Comparison of ENCODE assay signal across 1 cellular context in genomic region chr1:6420594-6421042, GRCh38.
TF ChIP-seq lines count a peak whose summit lies in the region.

No MANE protein-coding gene starts in this region.

TF ChIP-seq in K562, 482 proteins besides CTCF, POLR2A, EP300 and RAD21 (continued from another document):
- no peak for TF ChIP-seq ZNF280B (CRISPR knock-in tag; IDR thresholded peaks at IDR 0.05)
TF ChIP-seq in K562: peak in this region for 16.
